Comparison of ENCODE assay signal across 8 cellular contexts in the genomic region with DNA sequence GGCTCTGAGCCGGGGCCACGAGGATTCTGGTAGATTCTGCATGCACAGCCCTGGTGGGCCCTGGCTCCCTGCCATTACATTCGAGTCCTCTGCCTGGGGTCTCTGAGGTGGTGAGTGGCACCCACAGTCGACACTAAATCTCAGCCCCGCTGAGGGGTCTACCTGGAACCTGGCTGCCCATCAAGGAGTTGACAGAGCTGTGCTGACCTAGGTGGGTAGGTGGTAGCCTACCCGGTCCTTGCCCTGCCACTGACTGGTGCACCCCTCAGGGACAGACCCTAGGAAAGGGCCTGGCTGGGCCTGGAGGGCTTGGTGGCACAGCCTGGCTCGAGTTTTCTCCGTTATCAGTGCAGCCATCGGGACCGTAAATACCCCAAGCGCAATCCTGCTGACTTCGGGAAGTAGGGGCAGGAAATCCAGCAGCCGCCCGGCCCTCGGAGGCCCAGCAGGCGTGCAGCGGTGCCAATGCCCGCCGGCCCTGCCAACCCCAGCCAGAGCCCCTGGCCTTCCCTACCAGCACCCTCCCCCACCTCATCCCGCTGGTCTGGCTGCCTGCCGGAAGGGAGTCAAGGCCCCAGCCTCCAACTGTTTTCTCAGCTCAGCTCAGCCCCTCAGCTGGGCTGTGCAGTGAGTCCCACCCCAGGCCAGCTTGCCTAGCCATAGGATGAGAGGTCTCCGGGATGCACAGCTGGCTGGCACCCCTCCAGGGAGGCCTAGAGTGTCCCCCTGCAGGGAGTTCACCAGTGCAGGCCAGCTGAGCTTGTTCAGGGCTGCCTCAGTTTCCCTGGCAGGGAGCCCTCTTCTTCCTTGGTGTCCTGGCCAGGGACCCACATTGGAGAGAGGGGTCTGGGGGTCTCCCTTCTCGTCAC.
DNase-seq lines count a peak whose midpoint lies in the region; ATAC-seq and TF ChIP-seq lines count a peak whose summit lies in the region.

No MANE protein-coding gene starts in this region.

- intact Hi-C loops in left colon (cut with DNase I, micrococcal nuclease): no loop called here

- no peaks in the 10 kb centered on the region for H3K9me3 Mint-ChIP-seq in effector memory CD8-positive, alpha-beta T cell

- no peaks in the 10 kb centered on the region for H3K36me3 ChIP-seq in KMS-11 (ENCODE audit: insufficient read depth)

- peaks cover 3% of the 10 kb centered on the region for H3K36me3 Mint-ChIP-seq in effector memory CD8-positive, alpha-beta T cell (ENCODE audit: insufficient read depth)

- ATAC-seq in left colon (no peak), GM18502 (IDR thresholded peaks at IDR 0.05; ENCODE audit: poor library complexity, unreplicated experiment) (no peak), GM21529 (IDR thresholded peaks at IDR 0.05; ENCODE audit: unreplicated experiment) (no peak)
- no peak for ATAC-seq in effector memory CD8-positive, alpha-beta T cell (replicated peaks)

- H3K27ac Mint-ChIP-seq in effector memory CD8-positive, alpha-beta T cell: no peak overlapping the region

- H3K4me3 Mint-ChIP-seq in effector memory CD8-positive, alpha-beta T cell: no peak overlapping the region

- no peak overlapping the region; the same call in 1 of the 2 replicates for H3K9ac ChIP-seq in KMS-11

- no peak overlapping the region for H3K4me3 ChIP-seq in KMS-11 (IDR thresholded peaks at IDR 0.05; ENCODE audit: insufficient read depth, low read depth, low read length)

- peak overlapping the region; percentile 99 for H3K27ac ChIP-seq in KMS-11

- H3K4me1 ChIP-seq in KMS-11 (ENCODE audit: low read depth, poor library complexity, severe bottlenecking): peaks cover 72% of the 10 kb centered on the region

- no peaks in the 10 kb centered on the region for H4K20me1 ChIP-seq in KMS-11 (ENCODE audit: insufficient read depth)

- H2AFZ ChIP-seq in KMS-11 (ENCODE audit: low read depth): no peak overlapping the region

- peaks cover 0 to 6% of the 10 kb centered on the region in 2 donors for H3K27me3 Mint-ChIP-seq in effector memory CD8-positive, alpha-beta T cell

- no peaks in the 10 kb centered on the region for H3K27me3 ChIP-seq in KMS-11 (ENCODE audit: insufficient read depth, low read depth)

- no peak overlapping the region for H3K4me2 ChIP-seq in KMS-11

- DNase-seq in activated T-cell treated with anti-CD3 and anti-CD28 coated beads, Interleukin-2, amount 50 U/mL, for 48 hours: peak; percentile 12 to 14
- DNase-seq in left colon: peak; percentile 13 to 25
- peak; percentile 0 for DNase-seq in stimulated activated CD4-positive, alpha-beta T cell treated with anti-CD3 and anti-CD28 coated beads, Interleukin-4, amount 100 ng/mL, for 1 hour
- DNase-seq in HPDE6-E6E7 (ENCODE audit: extremely low spot score): no peak
- DNase-seq in effector memory CD8-positive, alpha-beta T cell: no peak

- H3K79me2 ChIP-seq in KMS-11 (ENCODE audit: insufficient read depth, low read depth): peaks cover 13% of the 10 kb centered on the region; the same call in 1 of the 2 replicates

- TF ChIP-seq CTCF in KMS-11 (conservative IDR thresholded peaks at IDR 0.05; ENCODE audit: low read depth, low read length): no peak

- no peaks in the 10 kb centered on the region for H3K4me1 Mint-ChIP-seq in effector memory CD8-positive, alpha-beta T cell (ENCODE audit: low read depth in 2 of 2)

Comparison
In these comparisons a context has a peak if more than half of its experiments do, and no peak if none do; other contexts are left out.
1. DNase-seq: peak in activated T-cell treated with anti-CD3 and anti-CD28 coated beads, Interleukin-2, amount 50 U/mL, for 48 hours (2 of 2), left colon (2 of 2) and stimulated activated CD4-positive, alpha-beta T cell treated with anti-CD3 and anti-CD28 coated beads, Interleukin-4, amount 100 ng/mL, for 1 hour (single experiment); none in HPDE6-E6E7 (single experiment) and effector memory CD8-positive, alpha-beta T cell (0 of 3).